Comparison of ENCODE assay signal across 24 cellular contexts in genomic region chr3:23086366-23086765, GRCh38.
"Had no signal": no experiment of that assay in that cellular context is flagged by ENCODE, and none has a peak within 500 bp of the region (broad histone marks: within the 10 kb centered on the region; RNA-seq: fewer than 3 reads in every experiment).

No MANE protein-coding gene starts in this region.

- H3K4me3 ChIP-seq: breast epithelium, colonic mucosa, dorsolateral prefrontal cortex, esophagus muscularis mucosa, lower lobe of right lung, SK-N-MC, spleen, testis, upper lobe of right lung had no signal

- H3K36me3 ChIP-seq: breast epithelium, colonic mucosa, esophagus muscularis mucosa, lower lobe of right lung, spleen, upper lobe of right lung had no signal

- H3K27ac Mint-ChIP-seq: activated CD4-positive, alpha-beta memory T cell treated with anti-CD3 and anti-CD28 coated beads for 36 hours; activated naive CD4-positive, alpha-beta T cell treated with anti-CD3 and anti-CD28 coated beads, Interleukin-2, amount 10 ng/mL, durations not matched to agents 7 days and 5 days; activated naive CD8-positive, alpha-beta T cell treated with anti-CD3 and anti-CD28 coated beads, Interleukin-2, amount 50 U/mL, for 24 hours; activated T-cell treated with anti-CD3 and anti-CD28 coated beads, Interleukin-2, amount 50 U/mL, for 72 hours; natural killer cell treated with Interleukin-12 subunit alpha and Interleukin-12 subunit beta and Interleukin-15 and Interleukin-18, amount 100 ng/mL, for 72 hours; T-helper 17 cell had no signal

- DNase-seq: activated CD4-positive, alpha-beta memory T cell treated with anti-CD3 and anti-CD28 coated beads for 36 hours; activated CD4-positive, alpha-beta T cell treated with anti-CD3 and anti-CD28 coated beads for 48 hours; activated effector memory CD4-positive, alpha-beta T cell treated with Interleukin-2 at 50 U/mL for 16 hours; activated naive CD4-positive, alpha-beta T cell treated with anti-CD3 and anti-CD28 coated beads, Interleukin-2, amount 10 ng/mL, durations not matched to agents 7 days and 5 days; activated naive CD8-positive, alpha-beta T cell treated with anti-CD3 and anti-CD28 coated beads, Interleukin-2, amount 50 U/mL, for 24 hours; activated T-cell treated with anti-CD3 and anti-CD28 coated beads, Interleukin-2, amount 50 U/mL, for 72 hours; anterior cingulate cortex; colonic mucosa; dorsolateral prefrontal cortex; kidney; lower lobe of right lung; nucleus accumbens; spleen; stimulated activated CD4-positive, alpha-beta T cell treated with anti-CD3 and anti-CD28 coated beads, Interleukin-4, amount 100 ng/mL, for 1 hour; stimulated activated naive CD4-positive, alpha-beta T cell; SW 1271; T-helper 17 cell; testis; upper lobe of right lung had no signal

- H3K9me3 ChIP-seq: breast epithelium, colonic mucosa, esophagus muscularis mucosa, lower lobe of right lung, spleen, testis, upper lobe of right lung had no signal

- H3K9me3 Mint-ChIP-seq: activated naive CD4-positive, alpha-beta T cell treated with anti-CD3 and anti-CD28 coated beads, Interleukin-2, amount 10 ng/mL, durations not matched to agents 7 days and 5 days; activated naive CD8-positive, alpha-beta T cell treated with anti-CD3 and anti-CD28 coated beads, Interleukin-2, amount 50 U/mL, for 24 hours; central memory CD8-positive, alpha-beta T cell had no signal

- FAIRE-seq: kidney had no signal

- H3K4me1 ChIP-seq: breast epithelium, colonic mucosa, esophagus muscularis mucosa, lower lobe of right lung, spleen, upper lobe of right lung had no signal

- H3K4me1 Mint-ChIP-seq: activated naive CD4-positive, alpha-beta T cell treated with anti-CD3 and anti-CD28 coated beads, Interleukin-2, amount 10 ng/mL, durations not matched to agents 7 days and 5 days; activated naive CD8-positive, alpha-beta T cell treated with anti-CD3 and anti-CD28 coated beads, Interleukin-2, amount 50 U/mL, for 24 hours; central memory CD8-positive, alpha-beta T cell; T-helper 17 cell had no signal

- H3K36me3 Mint-ChIP-seq: activated CD4-positive, alpha-beta memory T cell treated with anti-CD3 and anti-CD28 coated beads for 36 hours; activated naive CD4-positive, alpha-beta T cell treated with anti-CD3 and anti-CD28 coated beads, Interleukin-2, amount 10 ng/mL, durations not matched to agents 7 days and 5 days; natural killer cell treated with Interleukin-12 subunit alpha and Interleukin-12 subunit beta and Interleukin-15 and Interleukin-18, amount 100 ng/mL, for 72 hours had no signal

- H3K27me3 Mint-ChIP-seq: activated CD4-positive, alpha-beta memory T cell treated with anti-CD3 and anti-CD28 coated beads for 36 hours; activated naive CD4-positive, alpha-beta T cell treated with anti-CD3 and anti-CD28 coated beads, Interleukin-2, amount 10 ng/mL, durations not matched to agents 7 days and 5 days; activated naive CD8-positive, alpha-beta T cell treated with anti-CD3 and anti-CD28 coated beads, Interleukin-2, amount 50 U/mL, for 24 hours; central memory CD8-positive, alpha-beta T cell; natural killer cell treated with Interleukin-12 subunit alpha and Interleukin-12 subunit beta and Interleukin-15 and Interleukin-18, amount 100 ng/mL, for 72 hours; T-helper 17 cell had no signal

- H3K4me3 Mint-ChIP-seq: activated CD4-positive, alpha-beta memory T cell treated with anti-CD3 and anti-CD28 coated beads for 36 hours; activated naive CD4-positive, alpha-beta T cell treated with anti-CD3 and anti-CD28 coated beads, Interleukin-2, amount 10 ng/mL, durations not matched to agents 7 days and 5 days; activated naive CD8-positive, alpha-beta T cell treated with anti-CD3 and anti-CD28 coated beads, Interleukin-2, amount 50 U/mL, for 24 hours; activated T-cell treated with anti-CD3 and anti-CD28 coated beads, Interleukin-2, amount 50 U/mL, for 72 hours; central memory CD8-positive, alpha-beta T cell; natural killer cell treated with Interleukin-12 subunit alpha and Interleukin-12 subunit beta and Interleukin-15 and Interleukin-18, amount 100 ng/mL, for 72 hours; T-helper 17 cell had no signal

- H3K27me3 ChIP-seq: breast epithelium, colonic mucosa, dorsolateral prefrontal cortex, esophagus muscularis mucosa, spleen, testis, upper lobe of right lung had no signal

- H3K27ac ChIP-seq: breast epithelium, colonic mucosa, dorsolateral prefrontal cortex, esophagus muscularis mucosa, lower lobe of right lung, SK-N-MC, spleen, testis, upper lobe of right lung had no signal
